1 cellular context compared by ENCODE assay signal in the genomic region with DNA sequence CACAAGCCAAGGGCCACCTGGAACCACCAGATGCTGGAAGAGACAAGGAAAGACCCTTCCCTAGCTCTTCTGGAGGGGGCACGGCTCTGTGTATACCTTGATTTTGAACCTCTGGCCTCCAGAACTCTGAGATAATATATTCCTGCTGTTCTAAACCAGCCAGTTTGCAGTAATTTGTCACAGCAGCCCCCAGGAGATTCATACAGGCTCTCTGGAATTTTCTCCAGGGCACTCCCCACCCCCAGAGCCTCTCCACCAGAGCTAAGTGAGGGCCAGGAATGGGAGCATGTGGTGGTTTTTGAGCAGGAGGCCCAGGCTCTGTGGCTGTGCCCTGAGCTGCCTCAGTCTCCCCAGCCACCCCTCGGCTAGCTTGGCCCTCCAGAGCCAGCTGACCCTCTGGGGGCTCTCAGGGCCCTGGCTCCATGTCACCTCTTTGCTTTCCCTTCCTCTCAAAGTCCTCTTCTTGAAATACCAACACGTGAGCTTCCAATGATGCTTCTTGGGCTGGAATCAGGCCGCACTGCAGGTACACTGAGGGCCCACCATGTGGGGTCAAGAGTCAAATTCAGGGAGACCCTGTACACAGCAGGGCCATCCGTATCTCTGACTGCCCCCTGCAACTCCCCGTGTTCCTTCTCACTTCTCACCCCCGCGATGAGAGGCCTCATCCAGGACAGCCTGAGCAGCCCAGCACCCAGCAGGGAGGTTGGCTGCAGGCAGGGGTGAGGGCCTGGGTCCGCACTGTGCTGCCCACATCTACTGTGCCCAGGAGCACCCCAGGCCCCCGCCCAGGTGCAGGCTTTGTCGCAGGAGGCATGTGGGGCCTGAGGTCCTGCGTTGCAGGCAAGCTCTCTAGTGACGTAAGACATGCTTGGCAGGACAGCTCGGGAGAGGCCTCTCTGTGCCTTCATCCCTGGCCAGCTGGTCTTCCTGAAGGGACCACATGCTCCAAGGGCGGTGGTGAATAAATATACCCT.
TF ChIP-seq lines count a peak whose summit lies in the region.

No MANE protein-coding gene starts in this region.

TF ChIP-seq in H1, 55 proteins besides CTCF, POLR2A, EP300 and RAD21:
- TF ChIP-seq PHF8 (conservative IDR thresholded peaks at IDR 0.05; ENCODE audit: low read depth, low read length) (no peak), KDM1A (IDR thresholded peaks at IDR 0.05; ENCODE audit: borderline replicate concordance, low read length) (no peak), TAF7 (optimal IDR thresholded peaks at IDR 0.05; ENCODE audit: borderline replicate concordance, low read depth, low read length) (no peak), GABPA (IDR thresholded peaks at IDR 0.05; ENCODE audit: borderline replicate concordance, insufficient read depth, low read length) (no peak), SIN3A (conservative IDR thresholded peaks at IDR 0.05 in 1 of 2, IDR thresholded peaks at IDR 0.05 in 1 of 2; ENCODE audit: low read depth in 1 of 2, low read length in 2 of 2) (no peak), TEAD4 (IDR thresholded peaks at IDR 0.05; ENCODE audit: low read depth, low read length) (no peak), EGR1 (IDR thresholded peaks at IDR 0.05; ENCODE audit: borderline replicate concordance, low read depth, low read length) (no peak), POLR2AphosphoS5 (IDR thresholded peaks at IDR 0.05; ENCODE audit: low read depth, low read length) (no peak), SRF (IDR thresholded peaks at IDR 0.05; ENCODE audit: low read depth, low read length) (no peak), KDM4A (IDR thresholded peaks at IDR 0.05; ENCODE audit: low read depth, low read length, severe bottlenecking) (no peak), EZH2 (IDR thresholded peaks at IDR 0.05; ENCODE audit: low read depth, low read length, severe bottlenecking) (no peak)
